1 cellular context compared by ENCODE assay signal in the genomic region with DNA sequence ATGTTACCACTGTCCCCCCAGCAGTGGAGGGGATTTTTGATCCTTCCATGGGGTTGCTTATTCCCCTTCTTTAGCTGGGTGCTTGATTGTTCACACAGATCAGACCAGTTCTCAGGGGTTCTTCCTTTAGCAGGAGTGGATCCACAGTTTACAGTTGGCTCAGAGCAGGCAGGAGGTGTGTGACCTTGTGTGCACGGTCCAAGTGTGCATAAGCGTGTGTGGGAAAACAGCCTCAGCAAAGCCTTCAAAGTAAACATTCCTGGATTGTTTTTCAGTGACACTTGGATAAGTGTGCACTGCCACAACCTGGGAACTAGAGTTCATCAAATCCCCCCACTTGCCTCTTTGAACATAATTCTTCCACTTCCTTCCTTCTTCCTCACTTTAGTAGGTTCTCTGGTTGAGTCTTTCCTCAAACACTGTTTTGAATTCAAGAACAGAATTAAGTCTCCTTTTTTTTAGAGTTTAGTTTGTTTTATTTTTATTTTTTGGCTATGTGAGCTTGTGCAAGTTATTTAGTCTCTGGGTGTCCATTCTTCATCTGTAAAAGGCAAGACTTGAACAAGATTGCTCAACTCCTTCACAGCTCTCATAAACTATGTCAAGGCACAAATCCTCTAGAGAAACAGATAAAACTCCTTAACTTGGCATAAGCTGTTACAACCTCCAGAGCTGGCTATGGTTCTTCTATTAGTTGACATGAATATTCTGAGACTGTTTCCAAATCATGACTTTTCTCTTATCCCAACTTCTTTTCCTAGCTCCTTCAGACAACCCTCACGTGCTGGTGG.
TF ChIP-seq lines count a peak whose summit lies in the region.

No MANE protein-coding gene starts in this region.

TF ChIP-seq in GM23338, 12 proteins besides CTCF, POLR2A, EP300 and RAD21 (continued from another document):
- TF ChIP-seq, protein P1, sequence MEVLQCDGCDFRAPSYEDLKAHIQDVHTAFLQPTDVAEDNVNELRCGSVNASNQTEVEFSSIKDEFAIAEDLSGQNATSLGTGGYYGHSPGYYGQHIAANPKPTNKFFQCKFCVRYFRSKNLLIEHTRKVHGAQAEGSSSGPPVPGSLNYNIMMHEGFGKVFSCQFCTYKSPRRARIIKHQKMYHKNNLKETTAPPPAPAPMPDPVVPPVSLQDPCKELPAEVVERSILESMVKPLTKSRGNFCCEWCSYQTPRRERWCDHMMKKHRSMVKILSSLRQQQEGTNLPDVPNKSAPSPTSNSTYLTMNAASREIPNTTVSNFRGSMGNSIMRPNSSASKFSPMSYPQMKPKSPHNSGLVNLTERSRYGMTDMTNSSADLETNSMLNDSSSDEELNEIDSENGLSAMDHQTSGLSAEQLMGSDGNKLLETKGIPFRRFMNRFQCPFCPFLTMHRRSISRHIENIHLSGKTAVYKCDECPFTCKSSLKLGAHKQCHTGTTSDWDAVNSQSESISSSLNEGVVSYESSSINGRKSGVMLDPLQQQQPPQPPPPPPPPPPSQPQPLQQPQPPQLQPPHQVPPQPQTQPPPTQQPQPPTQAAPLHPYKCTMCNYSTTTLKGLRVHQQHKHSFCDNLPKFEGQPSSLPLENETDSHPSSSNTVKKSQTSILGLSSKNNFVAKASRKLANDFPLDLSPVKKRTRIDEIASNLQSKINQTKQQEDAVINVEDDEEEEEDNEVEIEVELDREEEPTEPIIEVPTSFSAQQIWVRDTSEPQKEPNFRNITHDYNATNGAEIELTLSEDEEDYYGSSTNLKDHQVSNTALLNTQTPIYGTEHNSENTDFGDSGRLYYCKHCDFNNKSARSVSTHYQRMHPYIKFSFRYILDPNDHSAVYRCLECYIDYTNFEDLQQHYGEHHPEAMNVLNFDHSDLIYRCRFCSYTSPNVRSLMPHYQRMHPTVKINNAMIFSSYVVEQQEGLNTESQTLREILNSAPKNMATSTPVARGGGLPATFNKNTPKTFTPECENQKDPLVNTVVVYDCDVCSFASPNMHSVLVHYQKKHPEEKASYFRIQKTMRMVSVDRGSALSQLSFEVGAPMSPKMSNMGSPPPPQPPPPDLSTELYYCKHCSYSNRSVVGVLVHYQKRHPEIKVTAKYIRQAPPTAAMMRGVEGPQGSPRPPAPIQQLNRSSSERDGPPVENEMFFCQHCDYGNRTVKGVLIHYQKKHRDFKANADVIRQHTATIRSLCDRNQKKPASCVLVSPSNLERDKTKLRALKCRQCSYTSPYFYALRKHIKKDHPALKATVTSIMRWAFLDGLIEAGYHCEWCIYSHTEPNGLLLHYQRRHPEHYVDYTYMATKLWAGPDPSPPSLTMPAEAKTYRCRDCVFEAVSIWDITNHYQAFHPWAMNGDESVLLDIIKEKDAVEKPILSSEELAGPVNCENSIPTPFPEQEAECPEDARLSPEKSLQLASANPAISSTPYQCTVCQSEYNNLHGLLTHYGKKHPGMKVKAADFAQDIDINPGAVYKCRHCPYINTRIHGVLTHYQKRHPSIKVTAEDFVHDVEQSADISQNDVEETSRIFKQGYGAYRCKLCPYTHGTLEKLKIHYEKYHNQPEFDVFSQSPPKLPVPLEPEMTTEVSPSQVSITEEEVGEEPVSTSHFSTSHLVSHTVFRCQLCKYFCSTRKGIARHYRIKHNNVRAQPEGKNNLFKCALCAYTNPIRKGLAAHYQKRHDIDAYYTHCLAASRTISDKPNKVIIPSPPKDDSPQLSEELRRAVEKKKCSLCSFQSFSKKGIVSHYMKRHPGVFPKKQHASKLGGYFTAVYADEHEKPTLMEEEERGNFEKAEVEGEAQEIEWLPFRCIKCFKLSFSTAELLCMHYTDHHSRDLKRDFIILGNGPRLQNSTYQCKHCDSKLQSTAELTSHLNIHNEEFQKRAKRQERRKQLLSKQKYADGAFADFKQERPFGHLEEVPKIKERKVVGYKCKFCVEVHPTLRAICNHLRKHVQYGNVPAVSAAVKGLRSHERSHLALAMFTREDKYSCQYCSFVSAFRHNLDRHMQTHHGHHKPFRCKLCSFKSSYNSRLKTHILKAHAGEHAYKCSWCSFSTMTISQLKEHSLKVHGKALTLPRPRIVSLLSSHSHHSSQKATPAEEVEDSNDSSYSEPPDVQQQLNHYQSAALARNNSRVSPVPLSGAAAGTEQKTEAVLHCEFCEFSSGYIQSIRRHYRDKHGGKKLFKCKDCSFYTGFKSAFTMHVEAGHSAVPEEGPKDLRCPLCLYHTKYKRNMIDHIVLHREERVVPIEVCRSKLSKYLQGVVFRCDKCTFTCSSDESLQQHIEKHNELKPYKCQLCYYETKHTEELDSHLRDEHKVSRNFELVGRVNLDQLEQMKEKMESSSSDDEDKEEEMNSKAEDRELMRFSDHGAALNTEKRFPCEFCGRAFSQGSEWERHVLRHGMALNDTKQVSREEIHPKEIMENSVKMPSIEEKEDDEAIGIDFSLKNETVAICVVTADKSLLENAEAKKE (CRISPR knock-in tag; IDR thresholded peaks at IDR 0.05): no peak
- TF ChIP-seq ZNF331 (CRISPR knock-in tag; IDR thresholded peaks at IDR 0.05; ENCODE audit: low read depth) (no peak), CREB1 (CRISPR knock-in tag; IDR thresholded peaks at IDR 0.05; ENCODE audit: low read depth) (no peak)
- TF ChIP-seq, protein P2, sequence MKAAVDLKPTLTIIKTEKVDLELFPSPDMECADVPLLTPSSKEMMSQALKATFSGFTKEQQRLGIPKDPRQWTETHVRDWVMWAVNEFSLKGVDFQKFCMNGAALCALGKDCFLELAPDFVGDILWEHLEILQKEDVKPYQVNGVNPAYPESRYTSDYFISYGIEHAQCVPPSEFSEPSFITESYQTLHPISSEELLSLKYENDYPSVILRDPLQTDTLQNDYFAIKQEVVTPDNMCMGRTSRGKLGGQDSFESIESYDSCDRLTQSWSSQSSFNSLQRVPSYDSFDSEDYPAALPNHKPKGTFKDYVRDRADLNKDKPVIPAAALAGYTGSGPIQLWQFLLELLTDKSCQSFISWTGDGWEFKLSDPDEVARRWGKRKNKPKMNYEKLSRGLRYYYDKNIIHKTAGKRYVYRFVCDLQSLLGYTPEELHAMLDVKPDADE (IDR thresholded peaks at IDR 0.05): no peak
